In genomic region chr1:35884934-35885333, GRCh38 we compare ENCODE assay signal across 17 cellular contexts. TPM values are rescaled to one million over a fixed set of nuclear protein-coding genes. Genes with fewer than 3 reads are reported as not detected.
DNase-seq lines count a peak whose midpoint lies in the region; ATAC-seq and TF ChIP-seq lines count a peak whose summit lies in the region.
"Had no signal": no experiment of that assay in that cellular context is flagged by ENCODE, and none has a peak within 500 bp of the region (broad histone marks: within the 10 kb centered on the region; RNA-seq: fewer than 3 reads in every experiment).

No MANE protein-coding gene starts in this region.

- no peaks in the 10 kb centered on the region for H3K9me3 Mint-ChIP-seq in activated naive CD4-positive, alpha-beta T cell treated with anti-CD3 and anti-CD28 coated beads, Interleukin-2, amount 10 ng/mL, durations not matched to agents 7 days and 5 days
- H3K9me3 Mint-ChIP-seq in activated naive CD4-positive, alpha-beta T cell treated with anti-CD3 and anti-CD28 coated beads, Interleukin-2, amount 50 U/mL, for 72 hours: no peaks in the 10 kb centered on the region
- H3K9me3 Mint-ChIP-seq in progenitor cell of endocrine pancreas (ENCODE audit: low read depth): no peaks in the 10 kb centered on the region

- H3K4me2 ChIP-seq in hepatocyte: peak overlapping the region; percentile 98

- CTCF ChIA-PET in activated naive CD4-positive, alpha-beta T cell treated with anti-CD3 and anti-CD28 coated beads, Interleukin-2, amount 10 ng/mL, durations not matched to agents 7 days and 5 days (lab: Charles Lee): no interaction called here

- H3K79me2 ChIP-seq in hepatocyte: peaks cover 50% of the 10 kb centered on the region

- H3K27me3 ChIP-seq in hepatocyte: no peaks in the 10 kb centered on the region
- H3K27me3 ChIP-seq: gastrocnemius medialis had no signal

- H3K36me3 ChIP-seq in hepatocyte (replicated peaks; ENCODE audit: insufficient read depth, low read depth): no peaks in the 10 kb centered on the region

- no peak for TF ChIP-seq CTCF in hepatocyte (IDR thresholded peaks at IDR 0.05; ENCODE audit: poor library complexity)
- no peak for TF ChIP-seq CTCF in progenitor cell of endocrine pancreas (IDR thresholded peaks at IDR 0.05; ENCODE audit: unreplicated experiment)

- H3K9me3 ChIP-seq in hepatocyte (ENCODE audit: low read depth): no peaks in the 10 kb centered on the region
- H3K9me3 ChIP-seq: gastrocnemius medialis had no signal

- no peaks in the 10 kb centered on the region for H3K9me2 ChIP-seq in hepatocyte (replicated peaks; ENCODE audit: insufficient read depth)

- peaks cover 35% of the 10 kb centered on the region for H3K4me1 ChIP-seq in hepatocyte (ENCODE audit: insufficient read depth)

- H3K4me1 Mint-ChIP-seq in activated naive CD4-positive, alpha-beta T cell treated with anti-CD3 and anti-CD28 coated beads, Interleukin-2, amount 10 ng/mL, durations not matched to agents 7 days and 5 days: peaks cover 46% of the 10 kb centered on the region
- peaks cover 39% of the 10 kb centered on the region for H3K4me1 Mint-ChIP-seq in progenitor cell of endocrine pancreas (ENCODE audit: low read depth)

- H4K20me1 ChIP-seq in hepatocyte (ENCODE audit: insufficient read depth, poor library complexity, severe bottlenecking): peaks cover 15% of the 10 kb centered on the region

- H3K27me3 Mint-ChIP-seq in activated naive CD4-positive, alpha-beta T cell treated with anti-CD3 and anti-CD28 coated beads, Interleukin-2, amount 10 ng/mL, durations not matched to agents 7 days and 5 days: peaks cover 12% of the 10 kb centered on the region
- H3K27me3 Mint-ChIP-seq in progenitor cell of endocrine pancreas: peaks cover 3% of the 10 kb centered on the region

- peak overlapping the region; percentile 90 for H3K27ac ChIP-seq in hepatocyte
- H3K27ac ChIP-seq: KMS-11 had no signal

- H3K36me3 Mint-ChIP-seq in activated naive CD4-positive, alpha-beta T cell treated with anti-CD3 and anti-CD28 coated beads, Interleukin-2, amount 10 ng/mL, durations not matched to agents 7 days and 5 days: peaks cover 7% of the 10 kb centered on the region
- H3K36me3 Mint-ChIP-seq in activated naive CD4-positive, alpha-beta T cell treated with anti-CD3 and anti-CD28 coated beads, Interleukin-2, amount 50 U/mL, for 72 hours: peaks cover 5 to 10% of the 10 kb centered on the region in 2 donors
- H3K36me3 Mint-ChIP-seq in progenitor cell of endocrine pancreas (ENCODE audit: insufficient read depth): peaks cover 9% of the 10 kb centered on the region

- 45% methylated on average over 2 of the region's 2 CpGs for WGBS in hepatocyte (ENCODE audit: low lambda C conversion rate, missing lambda C conversion rate)

- no peak overlapping the region for H3K27ac Mint-ChIP-seq in activated naive CD4-positive, alpha-beta T cell treated with anti-CD3 and anti-CD28 coated beads, Interleukin-2, amount 10 ng/mL, durations not matched to agents 7 days and 5 days
- H3K27ac Mint-ChIP-seq in activated naive CD4-positive, alpha-beta T cell treated with anti-CD3 and anti-CD28 coated beads, Interleukin-2, amount 50 U/mL, for 72 hours: no peak overlapping the region
- H3K27ac Mint-ChIP-seq in progenitor cell of endocrine pancreas: peak overlapping the region; percentile 86

- no peak for ATAC-seq in activated naive CD4-positive, alpha-beta T cell treated with anti-CD3 and anti-CD28 coated beads, Interleukin-2, amount 50 U/mL, for 72 hours
- ATAC-seq in GM19397 (IDR thresholded peaks at IDR 0.05; ENCODE audit: unreplicated experiment) (no peak), GM18520 (IDR thresholded peaks at IDR 0.05; ENCODE audit: unreplicated experiment) (no peak)
- ATAC-seq: gastrocnemius medialis, HCT116, Panc1 had no signal

- DNase-seq in activated naive CD4-positive, alpha-beta T cell treated with anti-CD3 and anti-CD28 coated beads, Interleukin-2, amount 10 ng/mL, durations not matched to agents 7 days and 5 days: no peak
- no peak for DNase-seq in activated naive CD4-positive, alpha-beta T cell treated with anti-CD3 and anti-CD28 coated beads, Interleukin-2, amount 50 U/mL, for 72 hours (ENCODE audit: low spot score in 2 of 2)
- peak; percentile 11 for DNase-seq in NCI-H82 treated with DMSO at 0.1 percent for 48 hours (lab: John Stamatoyannopoulos, UW; ENCODE audit: unreplicated experiment)
- no peak for DNase-seq in hepatocyte (ENCODE audit: low spot score)
- no peak for DNase-seq in progenitor cell of endocrine pancreas (ENCODE audit: low spot score, unreplicated experiment)
- DNase-seq in effector CD8-positive, alpha-beta T cell (lab: John Stamatoyannopoulos, UW): no peak
- DNase-seq: activated CD4-positive, alpha-beta T cell treated with anti-CD3 and anti-CD28 coated beads, Interleukin-2, amount 50 U/mL, for 1 hour; caudate nucleus; gastrocnemius medialis; midbrain; NCI-H146; NCI-H526 had no signal

- peak overlapping the region; percentile 50 for H3K4me3 Mint-ChIP-seq in activated naive CD4-positive, alpha-beta T cell treated with anti-CD3 and anti-CD28 coated beads, Interleukin-2, amount 10 ng/mL, durations not matched to agents 7 days and 5 days
- peak overlapping the region; percentile 54 for H3K4me3 Mint-ChIP-seq in progenitor cell of endocrine pancreas (ENCODE audit: low read depth)

- H3K4me3 ChIP-seq in hepatocyte: no peak overlapping the region

- no peak overlapping the region for H2AFZ ChIP-seq in hepatocyte

RNA-seq across cellular contexts. Expression of gene AGO1, which starts 1.9 kb away (rescaled TPM):
- total RNA-seq in activated naive CD4-positive, alpha-beta T cell treated with anti-CD3 and anti-CD28 coated beads, Interleukin-2, amount 50 U/mL, for 72 hours: 10 to 100 TPM; 31.6 to 35.4 TPM
- total RNA-seq in hepatocyte (17.8 and 22.2 TPM in 2 replicates), progenitor cell of endocrine pancreas (103 and 110 TPM in 2 replicates)
- polyA plus RNA-seq in hepatocyte: 7.6 and 8.6 TPM in 2 replicates

RNA-seq across cellular contexts. Expression of gene AGO3, which starts 46.0 kb away (rescaled TPM):
- 10 to 100 TPM; 32.9 to 43.6 TPM for total RNA-seq in activated naive CD4-positive, alpha-beta T cell treated with anti-CD3 and anti-CD28 coated beads, Interleukin-2, amount 50 U/mL, for 72 hours
- 24.4 and 32.8 TPM in 2 replicates for total RNA-seq in hepatocyte
- polyA plus RNA-seq in hepatocyte: 16.9 and 23.3 TPM in 2 replicates
- total RNA-seq in progenitor cell of endocrine pancreas: 40.8 and 42.1 TPM in 2 replicates
